In genomic region chr21:34077888-34078287, GRCh38 we compare ENCODE assay signal across 17 cellular contexts. TPM values are rescaled to one million over a fixed set of nuclear protein-coding genes. Genes with fewer than 3 reads are reported as not detected.
A peak's percentile ranks its signal among the peaks of the same experiment; 100 is the strongest.
DNase-seq lines count a peak whose midpoint lies in the region; ATAC-seq and TF ChIP-seq lines count a peak whose summit lies in the region.
"Had no signal": no experiment of that assay in that cellular context is flagged by ENCODE, and none has a peak within 500 bp of the region (broad histone marks: within the 10 kb centered on the region; RNA-seq: fewer than 3 reads in every experiment).

No MANE protein-coding gene starts in this region.

- intact Hi-C loops in CD4-positive, alpha-beta T cell (cut with DNase I, micrococcal nuclease) = loop anchor here (5.0 to 10.0 kb wide), 4 partner anchors 49 to 433 kb away; partner anchors contain the start of genes CRYZL1 (in 1 of the 2) and ITSN1 (in 1 of the 2)

- H3K27me3 ChIP-seq in CD4-positive, alpha-beta T cell (ENCODE audit: control insufficient read depth, insufficient read depth, low read length) = no peaks in the 10 kb centered on the region
- H3K27me3 ChIP-seq: uterus had no signal

- H3K27ac ChIP-seq in CD4-positive, alpha-beta T cell (ENCODE audit: low read depth, low read length) = no peak overlapping the region
- peak overlapping the region; percentile 79 for H3K27ac ChIP-seq in KOPT-K1 (ENCODE audit: low read depth, low read length, poor library complexity, severe bottlenecking)
- H3K27ac ChIP-seq: epithelial cell of prostate, uterus had no signal

- no peak for ATAC-seq in CD4-positive, alpha-beta T cell (ENCODE audit: poor library complexity)
- ATAC-seq in natural killer cell treated with Interleukin-12 subunit alpha and Interleukin-12 subunit beta and Interleukin-15 and Interleukin-18, amount 100 ng/mL, for 72 hours = no peak
- ATAC-seq in HG03196 (IDR thresholded peaks at IDR 0.05; ENCODE audit: unreplicated experiment) = no peak
- no peak for ATAC-seq in GM18870 (IDR thresholded peaks at IDR 0.05; ENCODE audit: unreplicated experiment)

- CTCF ChIA-PET in CD4-positive, alpha-beta T cell (lab: Charles Lee) = interaction anchor here (1.4 to 1.5 kb wide), 2 partner anchors 14 to 154 kb away, joined by 3 to 4 read pairs; no protein-coding TSS in a partner anchor

- peaks cover 36% of the 10 kb centered on the region for H3K36me3 ChIP-seq in KOPT-K1 (ENCODE audit: insufficient read depth, low read length)
- H3K36me3 ChIP-seq: uterus had no signal

- H3K9me3 Mint-ChIP-seq in CD4-positive, alpha-beta T cell = no peaks in the 10 kb centered on the region
- no peaks in the 10 kb centered on the region for H3K9me3 Mint-ChIP-seq in activated naive CD8-positive, alpha-beta T cell treated with anti-CD3 and anti-CD28 coated beads for 36 hours
- H3K9me3 Mint-ChIP-seq in natural killer cell treated with Interleukin-12 subunit alpha and Interleukin-12 subunit beta and Interleukin-15 and Interleukin-18, amount 100 ng/mL, for 72 hours = no peaks in the 10 kb centered on the region

- TF ChIP-seq CTCF in CD4-positive, alpha-beta T cell (IDR thresholded peaks at IDR 0.05) = no peak

- peaks cover 44% of the 10 kb centered on the region for H3K36me3 Mint-ChIP-seq in CD4-positive, alpha-beta T cell (ENCODE audit: low read depth)
- peaks cover 69% of the 10 kb centered on the region for H3K36me3 Mint-ChIP-seq in activated naive CD8-positive, alpha-beta T cell treated with anti-CD3 and anti-CD28 coated beads for 36 hours
- H3K36me3 Mint-ChIP-seq in natural killer cell treated with Interleukin-12 subunit alpha and Interleukin-12 subunit beta and Interleukin-15 and Interleukin-18, amount 100 ng/mL, for 72 hours = peaks cover 55% of the 10 kb centered on the region

- H3K9me3 ChIP-seq in CD4-positive, alpha-beta T cell (ENCODE audit: control insufficient read depth, low read length) = no peaks in the 10 kb centered on the region
- H3K9me3 ChIP-seq in KOPT-K1 (ENCODE audit: insufficient read depth, low read length, poor library complexity, severe bottlenecking) = no peaks in the 10 kb centered on the region
- H3K9me3 ChIP-seq: uterus had no signal

- H3K27me3 Mint-ChIP-seq in CD4-positive, alpha-beta T cell = no peaks in the 10 kb centered on the region
- H3K27me3 Mint-ChIP-seq in activated naive CD8-positive, alpha-beta T cell treated with anti-CD3 and anti-CD28 coated beads for 36 hours = peaks cover 3% of the 10 kb centered on the region
- no peaks in the 10 kb centered on the region for H3K27me3 Mint-ChIP-seq in natural killer cell treated with Interleukin-12 subunit alpha and Interleukin-12 subunit beta and Interleukin-15 and Interleukin-18, amount 100 ng/mL, for 72 hours

- DNase-seq in CD4-positive, alpha-beta T cell = no peak
- no peak for DNase-seq in activated naive CD8-positive, alpha-beta T cell treated with anti-CD3 and anti-CD28 coated beads for 36 hours
- DNase-seq in natural killer cell treated with Interleukin-12 subunit alpha and Interleukin-12 subunit beta and Interleukin-15 and Interleukin-18, amount 100 ng/mL, for 72 hours (ENCODE audit: low spot score) = no peak
- no peak for DNase-seq in superior temporal gyrus (ENCODE audit: extremely low spot score)
- no peak for DNase-seq in pons (ENCODE audit: low spot score)
- DNase-seq: glutamatergic neuron; kidney glomerular epithelial cell; NCI-H1092; NCI-H226; stimulated activated CD4-positive, alpha-beta T cell treated with anti-CD3 and anti-CD28 coated beads, Interleukin-2, amount 100 ng/mL, for 24 hours; stimulated activated CD8-positive, alpha-beta memory T cell treated with anti-CD3 and anti-CD28 coated beads, Interleukin-4, amount 100 ng/mL, for 48 hours; SW 1271; uterus had no signal

- POLR2A ChIA-PET in CD4-positive, alpha-beta T cell (lab: Charles Lee) = interaction anchor here (1.4 to 2.0 kb wide), 4 partner anchors 13 to 129 kb away, joined by 4 to 14 read pairs (median 4); no protein-coding TSS in a partner anchor

- H3K4me3 Mint-ChIP-seq in CD4-positive, alpha-beta T cell = peak overlapping the region; percentile 60
- peak overlapping the region; percentile 50 for H3K4me3 Mint-ChIP-seq in activated naive CD8-positive, alpha-beta T cell treated with anti-CD3 and anti-CD28 coated beads for 36 hours
- peak overlapping the region; percentile 75 for H3K4me3 Mint-ChIP-seq in natural killer cell treated with Interleukin-12 subunit alpha and Interleukin-12 subunit beta and Interleukin-15 and Interleukin-18, amount 100 ng/mL, for 72 hours

- H3K27ac Mint-ChIP-seq in CD4-positive, alpha-beta T cell = peak overlapping the region; percentile 48
- peak overlapping the region; percentile 84 for H3K27ac Mint-ChIP-seq in activated naive CD8-positive, alpha-beta T cell treated with anti-CD3 and anti-CD28 coated beads for 36 hours
- H3K27ac Mint-ChIP-seq in natural killer cell treated with Interleukin-12 subunit alpha and Interleukin-12 subunit beta and Interleukin-15 and Interleukin-18, amount 100 ng/mL, for 72 hours = peak overlapping the region; percentile 26 to 44

- peaks cover 87% of the 10 kb centered on the region for H3K4me1 Mint-ChIP-seq in CD4-positive, alpha-beta T cell (ENCODE audit: low read depth)
- H3K4me1 Mint-ChIP-seq in activated naive CD8-positive, alpha-beta T cell treated with anti-CD3 and anti-CD28 coated beads for 36 hours = peaks cover 76% of the 10 kb centered on the region
- peaks cover 73 to 84% of the 10 kb centered on the region in 2 donors for H3K4me1 Mint-ChIP-seq in natural killer cell treated with Interleukin-12 subunit alpha and Interleukin-12 subunit beta and Interleukin-15 and Interleukin-18, amount 100 ng/mL, for 72 hours (ENCODE audit: low read depth in 2 of 2)

RNA-seq across cellular contexts. Expression of gene MRPS6, which starts 4.5 kb away (rescaled TPM):
- 10 to 100 TPM; 13.5 to 14.4 TPM for total RNA-seq in CD4-positive, alpha-beta T cell
- total RNA-seq in activated naive CD8-positive, alpha-beta T cell treated with anti-CD3 and anti-CD28 coated beads for 36 hours = 100 to 1,000 TPM; 107 to 116 TPM
- total RNA-seq in natural killer cell treated with Interleukin-12 subunit alpha and Interleukin-12 subunit beta and Interleukin-15 and Interleukin-18, amount 100 ng/mL, for 72 hours = 100 to 1,000 TPM; 122 to 188 TPM

RNA-seq across cellular contexts. Expression of gene SLC5A3, which starts 4.5 kb away (rescaled TPM):
- total RNA-seq in CD4-positive, alpha-beta T cell = 1 to 10 TPM; 4.6 to 4.9 TPM
- total RNA-seq in activated naive CD8-positive, alpha-beta T cell treated with anti-CD3 and anti-CD28 coated beads for 36 hours = 10 to 100 TPM; 12.4 to 12.7 TPM
- 10 to 100 TPM; 36.1 to 59.1 TPM for total RNA-seq in natural killer cell treated with Interleukin-12 subunit alpha and Interleukin-12 subunit beta and Interleukin-15 and Interleukin-18, amount 100 ng/mL, for 72 hours

Comparison
In these comparisons a context has a peak if more than half of its experiments do, and no peak if none do; other contexts are left out.
1. RNA of gene MRPS6, which starts 4.5 kb away (total RNA-seq): 122 to 188 TPM in natural killer cell treated with Interleukin-12 subunit alpha and Interleukin-12 subunit beta and Interleukin-15 and Interleukin-18, amount 100 ng/mL, for 72 hours and 107 to 116 TPM in activated naive CD8-positive, alpha-beta T cell treated with anti-CD3 and anti-CD28 coated beads for 36 hours; 13.5 to 14.4 TPM in CD4-positive, alpha-beta T cell; every median in the first group is over 4 times any median in the second.
2. Peak in every context shown above with its lines, with median percentiles within 50 percentile points of each other: H3K27ac Mint-ChIP-seq and H3K4me3 Mint-ChIP-seq.